In the genomic region with DNA sequence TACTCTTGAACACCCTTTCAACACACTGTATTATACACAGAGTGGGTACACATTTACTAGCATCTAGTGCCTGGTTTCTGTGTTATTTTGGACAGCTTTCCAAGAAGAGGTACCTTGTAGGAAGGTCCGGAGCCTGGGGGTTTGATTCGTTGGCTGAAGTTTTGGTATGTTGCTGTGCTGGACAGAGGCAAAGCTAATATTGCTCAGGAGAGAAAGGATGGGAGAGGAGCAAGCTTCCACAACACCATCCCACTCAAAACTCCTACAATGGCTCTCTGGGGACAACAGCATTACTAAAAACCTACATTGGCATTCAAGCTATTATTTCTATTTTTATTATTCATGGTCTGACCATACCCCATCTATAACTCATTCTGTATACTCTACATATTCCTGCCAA, we compare ENCODE assay signal across 10 cellular contexts. TPM values are rescaled to one million over a fixed set of nuclear protein-coding genes. Genes with fewer than 3 reads are reported as not detected.
DNase-seq lines count a peak whose midpoint lies in the region; ATAC-seq and TF ChIP-seq lines count a peak whose summit lies in the region.
"Had no signal": no experiment of that assay in that cellular context is flagged by ENCODE, and none has a peak within 500 bp of the region (broad histone marks: within the 10 kb centered on the region; RNA-seq: fewer than 3 reads in every experiment).

No MANE protein-coding gene starts in this region.

- no peaks in the 10 kb centered on the region for H3K27me3 Mint-ChIP-seq in activated T-cell treated with anti-CD3 and anti-CD28 coated beads, Interleukin-2, amount 50 U/mL, for 24 hours
- no peaks in the 10 kb centered on the region for H3K27me3 Mint-ChIP-seq in activated naive CD8-positive, alpha-beta T cell treated with anti-CD3 and anti-CD28 coated beads for 36 hours

- H3K27ac Mint-ChIP-seq in activated T-cell treated with anti-CD3 and anti-CD28 coated beads, Interleukin-2, amount 50 U/mL, for 24 hours: peak overlapping the region; percentile 88
- peak overlapping the region; percentile 88 for H3K27ac Mint-ChIP-seq in activated naive CD8-positive, alpha-beta T cell treated with anti-CD3 and anti-CD28 coated beads for 36 hours

- H3K4me1 Mint-ChIP-seq in activated T-cell treated with anti-CD3 and anti-CD28 coated beads, Interleukin-2, amount 50 U/mL, for 24 hours (ENCODE audit: low read depth): peaks cover 46% of the 10 kb centered on the region
- H3K4me1 Mint-ChIP-seq in activated naive CD8-positive, alpha-beta T cell treated with anti-CD3 and anti-CD28 coated beads for 36 hours: peaks cover 37% of the 10 kb centered on the region

- H3K4me3 ChIP-seq in lower lobe of right lung (no peak overlapping the region), thoracic aorta (no peak overlapping the region)

- H3K4me3 Mint-ChIP-seq in activated T-cell treated with anti-CD3 and anti-CD28 coated beads, Interleukin-2, amount 50 U/mL, for 24 hours: peak overlapping the region; percentile 77
- H3K4me3 Mint-ChIP-seq in activated naive CD8-positive, alpha-beta T cell treated with anti-CD3 and anti-CD28 coated beads for 36 hours: peak overlapping the region; percentile 80

- H3K9me3 ChIP-seq in lower lobe of right lung (no peaks in the 10 kb centered on the region), thoracic aorta (no peaks in the 10 kb centered on the region)

- intact Hi-C loops in lower lobe of right lung (cut with DNase I): no loop called here

- ATAC-seq in lower lobe of right lung: no peak
- ATAC-seq in thoracic aorta (ENCODE audit: insufficient number of reproducible peaks, low FRiP score, low read depth): no peak
- ATAC-seq in HG02840 (IDR thresholded peaks at IDR 0.05; ENCODE audit: low FRiP score, unreplicated experiment): no peak

- DNase-seq in activated T-cell treated with anti-CD3 and anti-CD28 coated beads, Interleukin-2, amount 50 U/mL, for 24 hours: no peak
- DNase-seq in activated T-cell treated with anti-CD3 and anti-CD28 coated beads, Interleukin-2, amount 50 U/mL, for 1 hour: no peak
- DNase-seq in activated naive CD8-positive, alpha-beta T cell treated with anti-CD3 and anti-CD28 coated beads for 36 hours: no peak
- no peak for DNase-seq in lower lobe of right lung
- no peak for DNase-seq in thoracic aorta (ENCODE audit: low spot score)
- DNase-seq in NCI-H446 treated with DMSO at 0.1 percent for 48 hours (lab: John Stamatoyannopoulos, UW): no peak
- no peak for DNase-seq in KBM-7
- DNase-seq: NCI-H2029 treated with DMSO at 0.1 percent for 48 hours had no signal

- H3K36me3 ChIP-seq in lower lobe of right lung: no peaks in the 10 kb centered on the region
- no peaks in the 10 kb centered on the region for H3K36me3 ChIP-seq in thoracic aorta

- H3K27me3 ChIP-seq in lower lobe of right lung (ENCODE audit: low read depth) (no peaks in the 10 kb centered on the region), thoracic aorta (replicated peaks; ENCODE audit: insufficient read depth) (no peaks in the 10 kb centered on the region)

- TF ChIP-seq CTCF in lower lobe of right lung (IDR thresholded peaks at IDR 0.05) (no peak), thoracic aorta (IDR thresholded peaks at IDR 0.05) (no peak)

- H3K9me3 Mint-ChIP-seq in activated T-cell treated with anti-CD3 and anti-CD28 coated beads, Interleukin-2, amount 50 U/mL, for 24 hours: no peaks in the 10 kb centered on the region
- H3K9me3 Mint-ChIP-seq in activated naive CD8-positive, alpha-beta T cell treated with anti-CD3 and anti-CD28 coated beads for 36 hours: no peaks in the 10 kb centered on the region

- H3K4me1 ChIP-seq in lower lobe of right lung (peaks cover 28% of the 10 kb centered on the region), thoracic aorta (ENCODE audit: control insufficient read depth in 1 of 2, low read depth in 2 of 2) (peaks cover 7% of the 10 kb centered on the region in 2 donors)

- H3K27ac ChIP-seq in lower lobe of right lung (peak overlapping the region; percentile 93), thoracic aorta (peak overlapping the region; percentile 60 to 74)

- H3K36me3 Mint-ChIP-seq in activated T-cell treated with anti-CD3 and anti-CD28 coated beads, Interleukin-2, amount 50 U/mL, for 24 hours (ENCODE audit: low read depth): peaks cover under 1% of the 10 kb centered on the region
- peaks cover 4% of the 10 kb centered on the region for H3K36me3 Mint-ChIP-seq in activated naive CD8-positive, alpha-beta T cell treated with anti-CD3 and anti-CD28 coated beads for 36 hours

- in situ Hi-C loops in KBM-7 (cut with MboI; ENCODE audit: low pct_unique_long_range_greater_than_20kb, low sequenced_read_pairs): no loop called here

RNA-seq across cellular contexts. Expression of gene LYSMD2, which starts 1.1 kb away (rescaled TPM):
- total RNA-seq in activated naive CD8-positive, alpha-beta T cell treated with anti-CD3 and anti-CD28 coated beads for 36 hours: 10 to 100 TPM; 23.5 to 24.2 TPM
- total RNA-seq in lower lobe of right lung (22.2 TPM), thoracic aorta (10 to 100 TPM; 16.8 to 21.8 TPM)

RNA-seq across cellular contexts. Expression of gene TMOD2, which starts 12.8 kb away (rescaled TPM):
- 1 to 10 TPM; 4.2 to 4.8 TPM for total RNA-seq in activated naive CD8-positive, alpha-beta T cell treated with anti-CD3 and anti-CD28 coated beads for 36 hours
- total RNA-seq in lower lobe of right lung (14.7 TPM), thoracic aorta (10 to 100 TPM in 1 of 2 donors, 1 to 10 TPM in 1; 9.1 to 13.1 TPM)

RNA-seq across cellular contexts. Expression of gene SCG3, which starts 57.2 kb away (rescaled TPM):
- total RNA-seq in activated naive CD8-positive, alpha-beta T cell treated with anti-CD3 and anti-CD28 coated beads for 36 hours: not detected
- 0.18 TPM for total RNA-seq in lower lobe of right lung
- total RNA-seq in thoracic aorta: not detected
- total RNA-seq: endothelial cell of umbilical vein had no signal
